11 cellular contexts compared by ENCODE assay signal in genomic region chr15:62758952-62759349, GRCh38.
A peak's percentile ranks its signal among the peaks of the same experiment; 100 is the strongest.
DNase-seq lines count a peak whose midpoint lies in the region; ATAC-seq, FAIRE-seq and TF ChIP-seq lines count a peak whose summit lies in the region.
"Had no signal": no experiment of that assay in that cellular context is flagged by ENCODE, and none has a peak within 500 bp of the region (broad histone marks: within the 10 kb centered on the region; RNA-seq: fewer than 3 reads in every experiment).

No MANE protein-coding gene starts in this region.

- H2AFZ ChIP-seq in PC-3 (ENCODE audit: low read length) (no peak overlapping the region), H1 (ENCODE audit: low read length) (no peak overlapping the region)

- H3K18ac ChIP-seq in H1 (ENCODE audit: extremely low read depth, low read length) = peak overlapping the region; percentile 62

- H3K4me3 Mint-ChIP-seq in natural killer cell treated with Interleukin-12 subunit alpha and Interleukin-12 subunit beta and Interleukin-15 and Interleukin-18, amount 100 ng/mL, for 72 hours = no peak overlapping the region
- H3K4me3 Mint-ChIP-seq in activated T-cell treated with anti-CD3 and anti-CD28 coated beads, Interleukin-2, amount 50 U/mL, for 4 hours = no peak overlapping the region
- H3K4me3 Mint-ChIP-seq: activated naive CD4-positive, alpha-beta T cell treated with anti-CD3 and anti-CD28 coated beads, Interleukin-2, amount 10 ng/mL, durations not matched to agents 7 days and 5 days had no signal

- no peaks in the 10 kb centered on the region for H3F3A ChIP-seq in PC-3 (ENCODE audit: low read length, unreplicated experiment)

- no peaks in the 10 kb centered on the region for H3K4me1 Mint-ChIP-seq in natural killer cell treated with Interleukin-12 subunit alpha and Interleukin-12 subunit beta and Interleukin-15 and Interleukin-18, amount 100 ng/mL, for 72 hours (ENCODE audit: low read depth in 2 of 2)
- H3K4me1 Mint-ChIP-seq in activated T-cell treated with anti-CD3 and anti-CD28 coated beads, Interleukin-2, amount 50 U/mL, for 4 hours (ENCODE audit: low read depth) = no peaks in the 10 kb centered on the region
- H3K4me1 Mint-ChIP-seq: activated naive CD4-positive, alpha-beta T cell treated with anti-CD3 and anti-CD28 coated beads, Interleukin-2, amount 10 ng/mL, durations not matched to agents 7 days and 5 days had no signal

- H3K9me3 ChIP-seq in PC-3 (ENCODE audit: low read length) (no peaks in the 10 kb centered on the region), H1 (ENCODE audit: insufficient read depth in 2 of 2, low read depth in 1 of 2, low read length in 1 of 2) (no peaks in the 10 kb centered on the region), muscle layer of colon (ENCODE audit: low read length) (no peaks in the 10 kb centered on the region), thyroid gland (no peaks in the 10 kb centered on the region)
- H3K9me3 ChIP-seq: lower lobe of right lung had no signal

- TF ChIP-seq POLR2A in H1 (IDR thresholded peaks at IDR 0.05; ENCODE audit: control extremely low read depth in 1 of 2, low read depth in 2 of 2, low read length in 2 of 2) (no peak), thyroid gland (IDR thresholded peaks at IDR 0.05) (peak in 1 of 2 donors; percentile 3)

- no peak overlapping the region for H3K4me2 ChIP-seq in PC-3 (ENCODE audit: low read length)
- H3K4me2 ChIP-seq in H1 (ENCODE audit: insufficient read depth in 1 of 2, low read depth in 2 of 2, low read length in 2 of 2) = peak overlapping the region; percentile 26 to 63; a peak in 2 of 4 replicates

- H3K4me3 ChIP-seq in PC-3 (ENCODE audit: low read length) (no peak overlapping the region), H1 (ENCODE audit: extremely low read depth in 1 of 4, insufficient read depth in 2 of 4, low read depth in 3 of 4, low read length in 4 of 4) (0 out of 8 replicates have a peak overlapping the region, but pooled peaks of 1 of the 4 experiments have one; percentile 3), muscle layer of colon (ENCODE audit: low read depth in 1 of 2, low read length in 2 of 2) (no peak overlapping the region), thyroid gland (replicated peaks in 1 of 3) (no peak overlapping the region)
- H3K4me3 ChIP-seq: lower lobe of right lung had no signal

- no peak overlapping the region for H3K4ac ChIP-seq in H1 (replicated peaks; ENCODE audit: insufficient read length, low read depth, low read length)

- H3K36me3 Mint-ChIP-seq in natural killer cell treated with Interleukin-12 subunit alpha and Interleukin-12 subunit beta and Interleukin-15 and Interleukin-18, amount 100 ng/mL, for 72 hours = no peaks in the 10 kb centered on the region
- H3K36me3 Mint-ChIP-seq in activated T-cell treated with anti-CD3 and anti-CD28 coated beads, Interleukin-2, amount 50 U/mL, for 4 hours (ENCODE audit: insufficient read depth) = no peaks in the 10 kb centered on the region
- H3K36me3 Mint-ChIP-seq: activated naive CD4-positive, alpha-beta T cell treated with anti-CD3 and anti-CD28 coated beads, Interleukin-2, amount 10 ng/mL, durations not matched to agents 7 days and 5 days had no signal

- peak overlapping the region; percentile 73; the same call in 1 of the 2 replicates for H2BK5ac ChIP-seq in H1 (ENCODE audit: low read depth, low read length)

- WGBS in H1 (ENCODE audit: extremely low coverage in 1 of 2, insufficient coverage in 1 of 2, insufficient read length in 1 of 2, insufficient replicate concordance in 2 of 2, low coverage in 1 of 2, low lambda C conversion rate in 2 of 2, missing lambda C conversion rate in 1 of 2), 2 experiments = 86% methylated on average over 4 of the region's 4 CpGs; no CpG with 5 or more reads in 1 of the 2 experiments
- 46 to 51% methylated on average over 4 of the region's 4 CpGs for WGBS in thyroid gland, 2 donors

- H3K27me3 ChIP-seq in PC-3 (ENCODE audit: low read length) (no peaks in the 10 kb centered on the region), H1 (replicated peaks in 1 of 4; ENCODE audit: control insufficient read depth in 3 of 4, extremely low read depth in 1 of 4, insufficient read depth in 3 of 4, low read length in 3 of 4) (no peaks in the 10 kb centered on the region), muscle layer of colon (ENCODE audit: control insufficient read depth in 1 of 2, insufficient read depth in 2 of 2, low read length in 2 of 2) (no peaks in the 10 kb centered on the region), thyroid gland (no peaks in the 10 kb centered on the region)

- CTCF ChIA-PET in PC-3 (lab: Charles Lee) = interaction anchor here (0.6 to 1.1 kb wide), 2 partner anchors 17 to 20 kb away, joined by 3 read pairs; no protein-coding TSS in a partner anchor
- CTCF ChIA-PET in H1 (lab: Charles Lee; ENCODE audit: partially characterized antibody) = interaction anchor here (0.9 to 7.4 kb wide), 3 partner anchors 16 to 27 kb away, joined by 3 to 49 read pairs (median 3); no protein-coding TSS in a partner anchor

- no peak for DNase-seq in PC-3
- no peak for DNase-seq in H1 (ENCODE audit: low read depth in 1 of 2, low spot score in 2 of 2)
- DNase-seq in thyroid gland = peak; percentile 26 to 30
- no peak for DNase-seq in natural killer cell treated with Interleukin-12 subunit alpha and Interleukin-12 subunit beta and Interleukin-15 and Interleukin-18, amount 100 ng/mL, for 72 hours (ENCODE audit: low spot score)
- DNase-seq in activated T-cell treated with anti-CD3 and anti-CD28 coated beads, Interleukin-2, amount 50 U/mL, for 4 hours = no peak
- DNase-seq in amniotic stem cell (lab: John Stamatoyannopoulos, UW) = no peak
- DNase-seq in posterior cingulate gyrus = no peak
- DNase-seq: activated naive CD4-positive, alpha-beta T cell treated with anti-CD3 and anti-CD28 coated beads, Interleukin-2, amount 10 ng/mL, durations not matched to agents 7 days and 5 days; cerebellar nuclear complex; lower lobe of right lung had no signal

- H3K36me3 ChIP-seq in PC-3 (ENCODE audit: low read depth, low read length) = no peaks in the 10 kb centered on the region
- peaks cover 0 to 9% (median 0%) of the 10 kb centered on the region in 4 experiments; a peak in 1 of 8 replicates for H3K36me3 ChIP-seq in H1 (ENCODE audit: control insufficient read depth in 2 of 4, insufficient read depth in 4 of 4, low read length in 3 of 4)
- H3K36me3 ChIP-seq in muscle layer of colon (ENCODE audit: insufficient read depth, low read length) = peaks cover 18% of the 10 kb centered on the region
- peaks cover 0 to 21% of the 10 kb centered on the region in 2 donors for H3K36me3 ChIP-seq in thyroid gland

- no peak overlapping the region for H2AK5ac ChIP-seq in H1 (ENCODE audit: low read depth, low read length)

- peaks cover 34% of the 10 kb centered on the region for H3K4me1 ChIP-seq in PC-3 (ENCODE audit: insufficient read depth, low read length)
- H3K4me1 ChIP-seq in H1 (replicated peaks in 1 of 4; ENCODE audit: control insufficient read depth in 3 of 4, insufficient read depth in 4 of 4, low read length in 3 of 4) = peaks cover 11 to 25% (median 18%) of the 10 kb centered on the region in 4 experiments
- peaks cover 20% of the 10 kb centered on the region for H3K4me1 ChIP-seq in muscle layer of colon (ENCODE audit: insufficient read depth, low read length)
- peaks cover 66 to 70% of the 10 kb centered on the region in 2 donors for H3K4me1 ChIP-seq in thyroid gland

- no peak overlapping the region for H2BK120ac ChIP-seq in H1 (replicated peaks; ENCODE audit: low read depth, low read length)

- no peak overlapping the region for H4K8ac ChIP-seq in H1 (ENCODE audit: extremely low read depth, insufficient read depth, low read length)

- H2BK15ac ChIP-seq in H1 (ENCODE audit: low read length) = no peak overlapping the region

- TF ChIP-seq RAD21 in H1 (IDR thresholded peaks at IDR 0.05 in 1 of 2, conservative IDR thresholded peaks at IDR 0.05 in 1 of 2; ENCODE audit: low read depth in 2 of 2, low read length in 2 of 2) = no peak

- no peak overlapping the region for H3K9ac ChIP-seq in PC-3 (ENCODE audit: low read length)
- no peak overlapping the region; a peak in 2 of 7 replicates for H3K9ac ChIP-seq in H1 (replicated peaks in 1 of 4; ENCODE audit: extremely low read depth in 1 of 4, low read depth in 3 of 4, low read length in 3 of 4)
- no peak overlapping the region for H3K9ac ChIP-seq in muscle layer of colon (ENCODE audit: low read length)

- no peaks in the 10 kb centered on the region for H3K9me3 Mint-ChIP-seq in natural killer cell treated with Interleukin-12 subunit alpha and Interleukin-12 subunit beta and Interleukin-15 and Interleukin-18, amount 100 ng/mL, for 72 hours
- H3K9me3 Mint-ChIP-seq in activated T-cell treated with anti-CD3 and anti-CD28 coated beads, Interleukin-2, amount 50 U/mL, for 4 hours = no peaks in the 10 kb centered on the region
- H3K9me3 Mint-ChIP-seq: activated naive CD4-positive, alpha-beta T cell treated with anti-CD3 and anti-CD28 coated beads, Interleukin-2, amount 10 ng/mL, durations not matched to agents 7 days and 5 days had no signal

- no peaks in the 10 kb centered on the region for H3K23me2 ChIP-seq in H1 (ENCODE audit: low read depth, low read length)

- H3K79me1 ChIP-seq in H1 (ENCODE audit: low read depth, low read length) = no peaks in the 10 kb centered on the region

- no peaks in the 10 kb centered on the region for H3K9me2 ChIP-seq in PC-3 (replicated peaks; ENCODE audit: low read length)

- no peak overlapping the region for H4K91ac ChIP-seq in H1 (replicated peaks; ENCODE audit: insufficient read length, low read length)

- intact Hi-C loops in PC-3 (cut with micrococcal nuclease) (loop anchor here (10.0 kb wide), 1 partner anchor 314 kb away; no protein-coding TSS in a partner anchor), thyroid gland (cut with DNase I) (no loop called here), posterior cingulate gyrus (cut with DNase I) (no loop called here)

- POLR2A ChIA-PET in PC-3 (lab: Charles Lee; ENCODE audit: unreplicated experiment) (no interaction called here), H1 (lab: Charles Lee; ENCODE audit: partially characterized antibody) (interaction anchor here (1.0 kb wide), 1 partner anchor 10 kb away, joined by 4 read pairs; no protein-coding TSS in a partner anchor)

- H4K5ac ChIP-seq in H1 (ENCODE audit: insufficient read length, low read depth, low read length) = no peak overlapping the region

- H3K14ac ChIP-seq in H1 (ENCODE audit: insufficient read length) = no peak overlapping the region

- no peaks in the 10 kb centered on the region for H3K27me3 Mint-ChIP-seq in natural killer cell treated with Interleukin-12 subunit alpha and Interleukin-12 subunit beta and Interleukin-15 and Interleukin-18, amount 100 ng/mL, for 72 hours
- no peaks in the 10 kb centered on the region for H3K27me3 Mint-ChIP-seq in activated T-cell treated with anti-CD3 and anti-CD28 coated beads, Interleukin-2, amount 50 U/mL, for 4 hours (ENCODE audit: low read depth)
- H3K27me3 Mint-ChIP-seq: activated naive CD4-positive, alpha-beta T cell treated with anti-CD3 and anti-CD28 coated beads, Interleukin-2, amount 10 ng/mL, durations not matched to agents 7 days and 5 days had no signal

- no peaks in the 10 kb centered on the region for H3K79me2 ChIP-seq in PC-3 (ENCODE audit: low read length)
- H3K79me2 ChIP-seq in H1 (ENCODE audit: control insufficient read depth in 1 of 2, insufficient read depth in 2 of 2, low read length in 2 of 2) = no peaks in the 10 kb centered on the region

- H3K23ac ChIP-seq in H1 (ENCODE audit: insufficient read length) = no peak overlapping the region

- TF ChIP-seq CTCF in PC-3 (conservative IDR thresholded peaks at IDR 0.05; ENCODE audit: low read depth, low read length) (no peak), H1 (IDR thresholded peaks at IDR 0.05; ENCODE audit: control extremely low read depth in 1 of 3, insufficient read depth in 1 of 3, low read depth in 1 of 3, low read length in 3 of 3) (no peak), thyroid gland (IDR thresholded peaks at IDR 0.05) (no peak)

- H3K56ac ChIP-seq in H1 (replicated peaks; ENCODE audit: insufficient read length, low read depth, low read length) = no peak overlapping the region

- BruUV-seq in PC-3 (replicated peaks; lab: Mats Ljungman, UMichigan) = no TSS peak

- H3K27ac Mint-ChIP-seq in natural killer cell treated with Interleukin-12 subunit alpha and Interleukin-12 subunit beta and Interleukin-15 and Interleukin-18, amount 100 ng/mL, for 72 hours = no peak overlapping the region
- H3K27ac Mint-ChIP-seq: activated naive CD4-positive, alpha-beta T cell treated with anti-CD3 and anti-CD28 coated beads, Interleukin-2, amount 10 ng/mL, durations not matched to agents 7 days and 5 days had no signal

- ATAC-seq in PC-3 = no peak
- ATAC-seq in natural killer cell treated with Interleukin-12 subunit alpha and Interleukin-12 subunit beta and Interleukin-15 and Interleukin-18, amount 100 ng/mL, for 72 hours = no peak
- no peak for ATAC-seq in activated T-cell treated with anti-CD3 and anti-CD28 coated beads, Interleukin-2, amount 50 U/mL, for 4 hours

- H2BK12ac ChIP-seq in H1 (ENCODE audit: low read depth, low read length) = no peak overlapping the region

- TF ChIP-seq EP300 in H1 (IDR thresholded peaks at IDR 0.05; ENCODE audit: borderline replicate concordance in 1 of 2, low read depth in 2 of 2, low read length in 2 of 2) = no peak

- FAIRE-seq in H1 (lab: Jason Lieb, UNC) = no peak

- 0 out of 2 replicates have a peak overlapping the region, but pooled peaks have one; percentile 64 for H2BK20ac ChIP-seq in H1 (ENCODE audit: low read length)

- H4K20me1 ChIP-seq in PC-3 (ENCODE audit: low read length) = no peaks in the 10 kb centered on the region
- H4K20me1 ChIP-seq in H1 (replicated peaks in 1 of 2; ENCODE audit: control insufficient read depth in 1 of 2, insufficient read depth in 2 of 2, low read length in 2 of 2) = no peaks in the 10 kb centered on the region

- H3K27ac ChIP-seq in PC-3 (ENCODE audit: low read length) (0 out of 2 replicates have a peak overlapping the region, but pooled peaks have one; percentile 46), H1 (ENCODE audit: low read depth, low read length) (no peak overlapping the region), muscle layer of colon (ENCODE audit: low read depth, low read length) (peak overlapping the region; percentile 56), thyroid gland (peak overlapping the region; percentile 92 to 97 (median 93))
- H3K27ac ChIP-seq: lower lobe of right lung had no signal

Comparison
In these comparisons a context has a peak if more than half of its experiments do, and no peak if none do; other contexts are left out.
1. DNase-seq: peak in thyroid gland (2 of 2); none in PC-3 (single experiment), H1 (0 of 2), natural killer cell treated with Interleukin-12 subunit alpha and Interleukin-12 subunit beta and Interleukin-15 and Interleukin-18, amount 100 ng/mL, for 72 hours (single experiment), activated T-cell treated with anti-CD3 and anti-CD28 coated beads, Interleukin-2, amount 50 U/mL, for 4 hours (single experiment), amniotic stem cell (single experiment) and posterior cingulate gyrus (0 of 10).